25 cellular contexts compared by ENCODE assay signal in the genomic region with DNA sequence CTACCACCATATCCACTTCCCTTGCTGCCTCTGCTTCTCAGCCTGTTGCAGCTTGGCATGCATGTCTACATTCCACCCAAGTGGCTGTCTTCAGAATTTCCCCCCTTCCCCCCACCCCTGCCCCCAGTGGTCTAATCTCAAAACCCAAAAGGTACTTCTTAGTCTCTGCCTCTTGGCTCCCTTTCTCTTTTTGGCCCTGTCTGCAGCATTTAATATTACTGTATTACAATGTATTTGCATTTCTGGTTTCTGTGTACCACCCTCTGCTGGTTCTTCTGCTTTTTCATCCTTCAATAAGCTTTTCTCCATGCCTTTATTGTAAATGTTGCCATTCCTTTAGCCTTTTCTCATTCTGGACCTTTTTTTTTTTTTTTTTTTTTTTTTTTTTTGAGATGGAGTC. TPM values are rescaled to one million over a fixed set of nuclear protein-coding genes. Genes with fewer than 3 reads are reported as not detected.
A peak's percentile ranks its signal among the peaks of the same experiment; 100 is the strongest.
DNase-seq lines count a peak whose midpoint lies in the region; ATAC-seq and TF ChIP-seq lines count a peak whose summit lies in the region.
"Had no signal": no experiment of that assay in that cellular context is flagged by ENCODE, and none has a peak within 500 bp of the region (broad histone marks: within the 10 kb centered on the region; RNA-seq: fewer than 3 reads in every experiment).

No MANE protein-coding gene starts in this region.

- H3K9me2 ChIP-seq in GM23248 (ENCODE audit: insufficient read depth): no peaks in the 10 kb centered on the region

- no peak overlapping the region for H3K4me3 Mint-ChIP-seq in activated CD8-positive, alpha-beta memory T cell treated with anti-CD3 and anti-CD28 coated beads, Interleukin-2, amount 10 ng/mL, durations not matched to agents 7 days and 5 days
- H3K4me3 Mint-ChIP-seq in effector memory CD8-positive, alpha-beta T cell: no peak overlapping the region
- H3K4me3 Mint-ChIP-seq in nephron: no peak overlapping the region
- H3K4me3 Mint-ChIP-seq: activated CD4-positive, alpha-beta memory T cell treated with anti-CD3 and anti-CD28 coated beads, Interleukin-2, amount 10 ng/mL, durations not matched to agents 7 days and 5 days; activated naive CD4-positive, alpha-beta T cell treated with anti-CD3 and anti-CD28 coated beads, Interleukin-2, amount 10 ng/mL, durations not matched to agents 7 days and 5 days; activated T-cell treated with anti-CD3 and anti-CD28 coated beads, Interleukin-2, amount 50 U/mL, for 4 hours; endodermal cell; nephron progenitor cell; T-helper 2 cell treated with Interferon-gamma antibody and Interleukin-4, amounts not matched to agents 5 μg/mL and 100 μg/mL, for 36 hours had no signal

- CTCF ChIA-PET in activated CD8-positive, alpha-beta memory T cell treated with anti-CD3 and anti-CD28 coated beads, Interleukin-2, amount 10 ng/mL, durations not matched to agents 7 days and 5 days (lab: Charles Lee): interaction anchor here (6.0 kb wide), 1 partner anchor 147 kb away, joined by 56 read pairs; no protein-coding TSS in a partner anchor

- DNase-seq in activated CD8-positive, alpha-beta memory T cell treated with anti-CD3 and anti-CD28 coated beads, Interleukin-2, amount 10 ng/mL, durations not matched to agents 7 days and 5 days: no peak
- DNase-seq in activated CD8-positive, alpha-beta memory T cell treated with anti-CD3 and anti-CD28 coated beads, Interleukin-2, amount 50 U/mL, for 4 hours: no peak
- DNase-seq in effector memory CD8-positive, alpha-beta T cell: no peak
- DNase-seq in upper lobe of right lung (no peak), T-helper 1 cell (no peak), GM23248 (no peak), NCI-H82 (lab: John Stamatoyannopoulos, UW) (no peak)
- DNase-seq: activated CD4-positive, alpha-beta memory T cell treated with anti-CD3 and anti-CD28 coated beads, Interleukin-2, amount 10 ng/mL, durations not matched to agents 7 days and 5 days; activated CD4-positive, CD25-positive, alpha-beta regulatory T cell; activated naive CD4-positive, alpha-beta T cell treated with anti-CD3 and anti-CD28 coated beads, Interleukin-2, amount 10 ng/mL, durations not matched to agents 7 days and 5 days; activated T-cell treated with anti-CD3 and anti-CD28 coated beads, Interleukin-2, amount 50 U/mL, for 4 hours; BE2C; COR-L47; endodermal cell; kidney; MG63; NCI-H1436 treated with DMSO at 0.1 percent for 48 hours; NCI-H69; nephron progenitor cell; testis had no signal

- in situ Hi-C loops in GM23248 (cut with MboI): loop anchor here (10.0 kb wide), 1 partner anchor 88 kb away; a partner anchor contains a TSS

- no peaks in the 10 kb centered on the region for H4K20me1 ChIP-seq in GM23248 (ENCODE audit: insufficient read depth)

- H3K4me1 Mint-ChIP-seq in activated CD8-positive, alpha-beta memory T cell treated with anti-CD3 and anti-CD28 coated beads, Interleukin-2, amount 10 ng/mL, durations not matched to agents 7 days and 5 days: peaks cover 2% of the 10 kb centered on the region
- peaks cover 21 to 38% of the 10 kb centered on the region in 2 donors for H3K4me1 Mint-ChIP-seq in effector memory CD8-positive, alpha-beta T cell (ENCODE audit: low read depth in 2 of 2)
- peaks cover 61% of the 10 kb centered on the region for H3K4me1 Mint-ChIP-seq in nephron
- H3K4me1 Mint-ChIP-seq: activated CD4-positive, alpha-beta memory T cell treated with anti-CD3 and anti-CD28 coated beads, Interleukin-2, amount 10 ng/mL, durations not matched to agents 7 days and 5 days; activated naive CD4-positive, alpha-beta T cell treated with anti-CD3 and anti-CD28 coated beads, Interleukin-2, amount 10 ng/mL, durations not matched to agents 7 days and 5 days had no signal

- H3K4me1 ChIP-seq in upper lobe of right lung (peaks cover 29% of the 10 kb centered on the region), GM23248 (ENCODE audit: insufficient read depth) (peaks cover 24% of the 10 kb centered on the region)
- H3K4me1 ChIP-seq: BE2C, testis had no signal

- H3K27me3 Mint-ChIP-seq in activated CD8-positive, alpha-beta memory T cell treated with anti-CD3 and anti-CD28 coated beads, Interleukin-2, amount 10 ng/mL, durations not matched to agents 7 days and 5 days: no peaks in the 10 kb centered on the region
- H3K27me3 Mint-ChIP-seq in effector memory CD8-positive, alpha-beta T cell: no peaks in the 10 kb centered on the region
- no peaks in the 10 kb centered on the region for H3K27me3 Mint-ChIP-seq in nephron (ENCODE audit: low read depth)
- H3K27me3 Mint-ChIP-seq: activated CD4-positive, alpha-beta memory T cell treated with anti-CD3 and anti-CD28 coated beads, Interleukin-2, amount 10 ng/mL, durations not matched to agents 7 days and 5 days; activated naive CD4-positive, alpha-beta T cell treated with anti-CD3 and anti-CD28 coated beads, Interleukin-2, amount 10 ng/mL, durations not matched to agents 7 days and 5 days; progenitor cell of endocrine pancreas had no signal

- peaks cover 73% of the 10 kb centered on the region for H3K36me3 Mint-ChIP-seq in activated CD8-positive, alpha-beta memory T cell treated with anti-CD3 and anti-CD28 coated beads, Interleukin-2, amount 10 ng/mL, durations not matched to agents 7 days and 5 days
- H3K36me3 Mint-ChIP-seq in effector memory CD8-positive, alpha-beta T cell (ENCODE audit: insufficient read depth): peaks cover 37% of the 10 kb centered on the region
- H3K36me3 Mint-ChIP-seq in nephron (ENCODE audit: low read depth): peaks cover 71% of the 10 kb centered on the region

- peaks cover 48% of the 10 kb centered on the region for H3K79me2 ChIP-seq in GM23248 (ENCODE audit: insufficient read depth)

- H3K4me3 ChIP-seq in upper lobe of right lung (no peak overlapping the region), GM23248 (no peak overlapping the region)
- H3K4me3 ChIP-seq: MG63, SJSA1, testis had no signal

- H3K27ac Mint-ChIP-seq in activated CD8-positive, alpha-beta memory T cell treated with anti-CD3 and anti-CD28 coated beads, Interleukin-2, amount 10 ng/mL, durations not matched to agents 7 days and 5 days: peak overlapping the region; percentile 32
- H3K27ac Mint-ChIP-seq in effector memory CD8-positive, alpha-beta T cell: peak overlapping the region; percentile 4 to 23
- peak overlapping the region; percentile 12 to 78 (median 31) for H3K27ac Mint-ChIP-seq in nephron
- H3K27ac Mint-ChIP-seq: activated CD4-positive, alpha-beta memory T cell treated with anti-CD3 and anti-CD28 coated beads, Interleukin-2, amount 10 ng/mL, durations not matched to agents 7 days and 5 days; activated naive CD4-positive, alpha-beta T cell treated with anti-CD3 and anti-CD28 coated beads, Interleukin-2, amount 10 ng/mL, durations not matched to agents 7 days and 5 days; endodermal cell; nephron progenitor cell; progenitor cell of endocrine pancreas; T-helper 2 cell treated with Interferon-gamma antibody and Interleukin-4, amounts not matched to agents 5 μg/mL and 100 μg/mL, for 36 hours had no signal

- H3F3A ChIP-seq in GM23248 (ENCODE audit: insufficient read depth): peaks cover 39% of the 10 kb centered on the region

- no peaks in the 10 kb centered on the region for H3K9me3 ChIP-seq in upper lobe of right lung
- no peaks in the 10 kb centered on the region for H3K9me3 ChIP-seq in GM23248 (ENCODE audit: low read depth)
- H3K9me3 ChIP-seq: SJSA1, testis had no signal

- no peak overlapping the region for H3K9ac ChIP-seq in GM23248

- no peaks in the 10 kb centered on the region for H3K27me3 ChIP-seq in upper lobe of right lung
- no peaks in the 10 kb centered on the region for H3K27me3 ChIP-seq in GM23248 (replicated peaks; ENCODE audit: insufficient read depth)
- H3K27me3 ChIP-seq: BE2C, MG63, SJSA1, testis had no signal

- intact Hi-C loops in upper lobe of right lung (cut with DNase I): loop anchor here (5.0 to 10.0 kb wide), 2 partner anchors 48 to 86 kb away; no protein-coding TSS in a partner anchor

- H3K4me2 ChIP-seq in GM23248 (ENCODE audit: unreplicated experiment): no peak overlapping the region

- H3K27ac ChIP-seq in upper lobe of right lung: peak overlapping the region; percentile 44
- no peak overlapping the region for H3K27ac ChIP-seq in GM23248
- H3K27ac ChIP-seq: 22Rv1, SJSA1, testis had no signal

- no peak for TF ChIP-seq CTCF in nephron (IDR thresholded peaks at IDR 0.05; ENCODE audit: unreplicated experiment in 3 of 3)
- no peak for TF ChIP-seq CTCF in upper lobe of right lung (IDR thresholded peaks at IDR 0.05)

- peaks cover 4% of the 10 kb centered on the region for H3K9me3 Mint-ChIP-seq in activated CD8-positive, alpha-beta memory T cell treated with anti-CD3 and anti-CD28 coated beads, Interleukin-2, amount 10 ng/mL, durations not matched to agents 7 days and 5 days (ENCODE audit: low read depth)
- no peaks in the 10 kb centered on the region for H3K9me3 Mint-ChIP-seq in effector memory CD8-positive, alpha-beta T cell
- peaks cover 15% of the 10 kb centered on the region for H3K9me3 Mint-ChIP-seq in nephron
- H3K9me3 Mint-ChIP-seq: T-helper 2 cell treated with Interferon-gamma antibody and Interleukin-4, amounts not matched to agents 5 μg/mL and 100 μg/mL, for 36 hours had no signal

- H3K36me3 ChIP-seq in upper lobe of right lung (peaks cover 26% of the 10 kb centered on the region), GM23248 (ENCODE audit: low read depth) (peaks cover 21% of the 10 kb centered on the region)

- no peak for ATAC-seq in activated CD8-positive, alpha-beta memory T cell treated with anti-CD3 and anti-CD28 coated beads, Interleukin-2, amount 10 ng/mL, durations not matched to agents 7 days and 5 days
- ATAC-seq in effector memory CD8-positive, alpha-beta T cell (replicated peaks): no peak
- ATAC-seq in upper lobe of right lung: no peak
- ATAC-seq: activated T-cell treated with anti-CD3 and anti-CD28 coated beads, Interleukin-2, amount 50 U/mL, for 4 hours had no signal

- H2AFZ ChIP-seq in GM23248: no peak overlapping the region

RNA-seq across cellular contexts. Expression of a gene that starts 43.0 kb away (rescaled TPM):
- 10 to 100 TPM; 34.1 to 37.4 TPM for total RNA-seq in activated CD8-positive, alpha-beta memory T cell treated with anti-CD3 and anti-CD28 coated beads, Interleukin-2, amount 10 ng/mL, durations not matched to agents 7 days and 5 days
- total RNA-seq in upper lobe of right lung: 33.1 TPM
- total RNA-seq in GM23248 (2014; rRNA removed; shearing (Covaris generic)): 13.5 and 19.6 TPM in 2 replicates
- 14.4 and 15.6 TPM in 2 replicates for polyA plus RNA-seq in GM23248 (2016; fragmentation: Nextera tagmentation; extraction: Ambion mirVana)

RNA-seq across cellular contexts. Expression of a gene that starts 43.3 kb away (rescaled TPM):
- total RNA-seq in activated CD8-positive, alpha-beta memory T cell treated with anti-CD3 and anti-CD28 coated beads, Interleukin-2, amount 10 ng/mL, durations not matched to agents 7 days and 5 days: 10 to 100 TPM; 34.7 to 35.0 TPM
- 16.3 TPM for total RNA-seq in upper lobe of right lung
- 9.9 and 12.1 TPM in 2 replicates for total RNA-seq in GM23248 (2014; rRNA removed; shearing (Covaris generic))
- 12.2 and 13.3 TPM in 2 replicates for polyA plus RNA-seq in GM23248 (2016; fragmentation: Nextera tagmentation; extraction: Ambion mirVana)
